8 cellular contexts compared by ENCODE assay signal in genomic region chr2:110748489-110748867, GRCh38. TPM values are rescaled to one million over a fixed set of nuclear protein-coding genes. Genes with fewer than 3 reads are reported as not detected.
DNase-seq lines count a peak whose midpoint lies in the region; ATAC-seq, FAIRE-seq and TF ChIP-seq lines count a peak whose summit lies in the region.

No MANE protein-coding gene starts in this region.

- H3K9me3 Mint-ChIP-seq in glutamatergic neuron (ENCODE audit: unreplicated experiment): no peaks in the 10 kb centered on the region

- peak; percentile 95 for ATAC-seq in GM21529 (IDR thresholded peaks at IDR 0.05; ENCODE audit: unreplicated experiment)

- H3K4me3 Mint-ChIP-seq in glutamatergic neuron (ENCODE audit: unreplicated experiment): no peak overlapping the region

- H3K4me3 ChIP-seq in GM08714 (ENCODE audit: low read length): peak overlapping the region; percentile 39; the same call in 1 of the 2 replicates

- peak; percentile 83 for DNase-seq in LHCN-M2 (ENCODE audit: low read depth)
- no peak for DNase-seq in glutamatergic neuron
- no peak for DNase-seq in D721Med (ENCODE audit: insufficient read length, low spot score)
- DNase-seq in COLO829 (ENCODE audit: low spot score): no peak
- no peak for DNase-seq in SKM-1 treated with dmso at 0.1 percent for 144 hours (lab: John Stamatoyannopoulos, UW; ENCODE audit: unreplicated experiment)

- H3K27me3 Mint-ChIP-seq in glutamatergic neuron (ENCODE audit: unreplicated experiment): peaks cover 3% of the 10 kb centered on the region

- TF ChIP-seq CTCF in VCaP (conservative IDR thresholded peaks at IDR 0.05) (no peak), glutamatergic neuron (IDR thresholded peaks at IDR 0.05; ENCODE audit: partially characterized antibody, unreplicated experiment) (no peak), D721Med (IDR thresholded peaks at IDR 0.05; ENCODE audit: insufficient read depth, missing control alignments) (no peak)

- FAIRE-seq in D721Med (lab: Jason Lieb, UNC): no peak

- H3K27ac Mint-ChIP-seq in glutamatergic neuron (ENCODE audit: unreplicated experiment): peak overlapping the region; percentile 4

- no peaks in the 10 kb centered on the region for H3K36me3 Mint-ChIP-seq in glutamatergic neuron (ENCODE audit: unreplicated experiment)

- peaks cover 6% of the 10 kb centered on the region for H3K4me1 Mint-ChIP-seq in glutamatergic neuron (ENCODE audit: low read depth, unreplicated experiment)

- H3K27ac ChIP-seq in VCaP: peak overlapping the region; percentile 99

RNA-seq across cellular contexts. Expression of gene ACOXL, which starts 16.1 kb away (rescaled TPM):
- not detected in 2 replicates for total RNA-seq in LHCN-M2 (2014; rRNA removed)
- polyA plus RNA-seq in LHCN-M2 (2012): not detected
- 1.4 TPM for total RNA-seq in glutamatergic neuron (ENCODE audit: unreplicated experiment)
